23 cellular contexts compared by ENCODE assay signal in the genomic region with DNA sequence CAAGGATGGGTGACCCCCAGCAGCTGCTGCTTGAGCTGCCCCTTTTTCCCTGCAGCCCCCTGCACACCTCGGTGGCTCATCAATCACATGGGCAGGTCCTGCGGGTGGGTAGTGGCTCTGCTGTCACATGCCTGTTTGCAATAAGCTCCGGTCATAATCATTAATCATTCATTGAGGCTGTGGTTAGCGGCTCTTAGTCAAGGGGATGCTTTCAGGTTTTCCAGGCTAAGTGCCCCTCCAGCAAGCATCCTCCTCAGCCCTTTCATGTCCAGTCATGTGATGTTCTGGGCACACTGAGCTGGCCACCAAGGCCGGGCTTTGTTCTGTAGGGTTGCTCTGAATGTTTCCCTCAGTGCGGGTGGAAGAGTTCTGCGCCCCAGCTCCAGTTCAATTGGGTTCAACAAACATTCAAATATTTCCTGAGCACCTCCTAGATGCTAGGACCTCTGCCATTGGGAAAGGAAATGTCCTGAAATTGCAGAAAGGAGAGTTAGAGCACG.
"Had no signal": no experiment of that assay in that cellular context is flagged by ENCODE, and none has a peak within 500 bp of the region (broad histone marks: within the 10 kb centered on the region; RNA-seq: fewer than 3 reads in every experiment).

No MANE protein-coding gene starts in this region.

- H3K27me3 ChIP-seq: brain microvascular endothelial cell, Peyer's patch, SJSA1 had no signal

- H3K36me3 Mint-ChIP-seq: activated naive CD4-positive, alpha-beta T cell treated with anti-CD3 and anti-CD28 coated beads, Interleukin-2, amount 10 ng/mL, durations not matched to agents 7 days and 5 days; activated naive CD8-positive, alpha-beta T cell treated with anti-CD3 and anti-CD28 coated beads for 36 hours had no signal

- H3K4me1 ChIP-seq: Peyer's patch, SJSA1 had no signal

- DNase-seq: activated CD4-positive, alpha-beta T cell treated with anti-CD3 and anti-CD28 coated beads for 4 hours; activated CD8-positive, alpha-beta memory T cell treated with anti-CD3 and anti-CD28 coated beads, Interleukin-2, amount 50 U/mL, for 4 hours; activated CD8-positive, alpha-beta T cell treated with anti-CD3 and anti-CD28 coated beads for 36 hours; activated gamma-delta T cell treated with Interleukin-2 at 50 U/mL for 16 hours; activated naive CD4-positive, alpha-beta T cell treated with anti-CD3 and anti-CD28 coated beads, Interleukin-2, amount 10 ng/mL, durations not matched to agents 7 days and 5 days; activated naive CD8-positive, alpha-beta T cell treated with anti-CD3 and anti-CD28 coated beads for 36 hours; activated T-cell treated with anti-CD3 and anti-CD28 coated beads, Interleukin-2, amount 50 U/mL, for 72 hours; brain microvascular endothelial cell; MV-4-11; NCI-H1105; NCI-H1436; NCI-H187; NCI-H2081; NCI-H446; NCI-H524; Peyer's patch; SHP77; SW 1271 had no signal

- H3K4me3 Mint-ChIP-seq: activated CD8-positive, alpha-beta T cell treated with anti-CD3 and anti-CD28 coated beads for 36 hours; activated naive CD4-positive, alpha-beta T cell treated with anti-CD3 and anti-CD28 coated beads, Interleukin-2, amount 10 ng/mL, durations not matched to agents 7 days and 5 days; activated naive CD8-positive, alpha-beta T cell treated with anti-CD3 and anti-CD28 coated beads for 36 hours; activated T-cell treated with anti-CD3 and anti-CD28 coated beads, Interleukin-2, amount 50 U/mL, for 72 hours; T-helper 1 cell treated with Interleukin-12 subunit alpha and Interleukin-12 subunit beta and Interleukin-4 antibody, amounts not matched to agents 30 μg/mL and 1 μg/mL, for 36 hours had no signal

- H3K27ac ChIP-seq: brain microvascular endothelial cell, Peyer's patch, SJSA1 had no signal

- ATAC-seq: activated CD4-positive, CD25-positive, alpha-beta regulatory T cell treated with anti-CD3 and anti-CD28 coated beads, Interleukin-2, amount 50 U/mL, for 24 hours; activated CD8-positive, alpha-beta T cell treated with anti-CD3 and anti-CD28 coated beads for 36 hours; activated T-cell treated with anti-CD3 and anti-CD28 coated beads, Interleukin-2, amount 50 U/mL, for 72 hours; K562 had no signal

- H3K27ac Mint-ChIP-seq: activated CD8-positive, alpha-beta T cell treated with anti-CD3 and anti-CD28 coated beads for 36 hours; activated naive CD4-positive, alpha-beta T cell treated with anti-CD3 and anti-CD28 coated beads, Interleukin-2, amount 10 ng/mL, durations not matched to agents 7 days and 5 days; activated naive CD8-positive, alpha-beta T cell treated with anti-CD3 and anti-CD28 coated beads for 36 hours; activated T-cell treated with anti-CD3 and anti-CD28 coated beads, Interleukin-2, amount 50 U/mL, for 72 hours; activated T-helper 2 cell treated with anti-CD3 and anti-CD28 coated beads, Interferon-gamma antibody, Interleukin-2, Interleukin-4, amounts not matched to agents 10 μg/mL and 5 μg/mL and 100 μg/mL, durations not matched to agents 14 hours and 24 hours and 36 hours; T-helper 1 cell treated with Interleukin-12 subunit alpha and Interleukin-12 subunit beta and Interleukin-4 antibody, amounts not matched to agents 30 μg/mL and 1 μg/mL, for 36 hours had no signal

- H3K36me3 ChIP-seq: brain microvascular endothelial cell, Peyer's patch, SJSA1 had no signal

- H3K4me1 Mint-ChIP-seq: activated naive CD8-positive, alpha-beta T cell treated with anti-CD3 and anti-CD28 coated beads for 36 hours had no signal

- H3K9me3 Mint-ChIP-seq: activated CD8-positive, alpha-beta T cell treated with anti-CD3 and anti-CD28 coated beads for 36 hours; activated naive CD4-positive, alpha-beta T cell treated with anti-CD3 and anti-CD28 coated beads, Interleukin-2, amount 10 ng/mL, durations not matched to agents 7 days and 5 days; activated naive CD8-positive, alpha-beta T cell treated with anti-CD3 and anti-CD28 coated beads for 36 hours; activated T-cell treated with anti-CD3 and anti-CD28 coated beads, Interleukin-2, amount 50 U/mL, for 72 hours; activated T-helper 2 cell treated with anti-CD3 and anti-CD28 coated beads, Interferon-gamma antibody, Interleukin-2, Interleukin-4, amounts not matched to agents 10 μg/mL and 5 μg/mL and 100 μg/mL, durations not matched to agents 14 hours and 24 hours and 36 hours; T-helper 1 cell treated with Interleukin-12 subunit alpha and Interleukin-12 subunit beta and Interleukin-4 antibody, amounts not matched to agents 30 μg/mL and 1 μg/mL, for 36 hours had no signal

- H3K4me3 ChIP-seq: K562, Peyer's patch, SJSA1 had no signal

- H3K9me3 ChIP-seq: Peyer's patch, SJSA1 had no signal
